8 cellular contexts compared by ENCODE assay signal in genomic region chr7:38932509-38933168, GRCh38. TPM values are rescaled to one million over a fixed set of nuclear protein-coding genes. Genes with fewer than 3 reads are reported as not detected.
DNase-seq lines count a peak whose midpoint lies in the region; ATAC-seq and TF ChIP-seq lines count a peak whose summit lies in the region.

No MANE protein-coding gene starts in this region.

- H3K27me3 Mint-ChIP-seq in activated naive CD4-positive, alpha-beta T cell treated with anti-CD3 and anti-CD28 coated beads, Interleukin-2, amount 10 ng/mL, durations not matched to agents 7 days and 5 days: peaks cover 4% of the 10 kb centered on the region

- H3K27ac Mint-ChIP-seq in activated naive CD4-positive, alpha-beta T cell treated with anti-CD3 and anti-CD28 coated beads, Interleukin-2, amount 10 ng/mL, durations not matched to agents 7 days and 5 days: no peak overlapping the region

- H3K27me3 ChIP-seq in Panc1 (ENCODE audit: control insufficient read depth, insufficient read depth, low read length): no peaks in the 10 kb centered on the region

- ATAC-seq in GM21381 (IDR thresholded peaks at IDR 0.05; ENCODE audit: unreplicated experiment) (peak; percentile 76), Panc1 (peak; percentile 82), left ventricle myocardium superior (no peak), sciatic nerve (no peak), HG02840 (IDR thresholded peaks at IDR 0.05; ENCODE audit: low FRiP score, unreplicated experiment) (no peak)

- peak; percentile 81 for TF ChIP-seq RAD21 in Ishikawa (IDR thresholded peaks at IDR 0.05; ENCODE audit: low read depth)

- no peaks in the 10 kb centered on the region for H3K9me3 ChIP-seq in Panc1 (ENCODE audit: control insufficient read depth, insufficient read depth, low read depth, low read length)

- no peaks in the 10 kb centered on the region for H3K36me3 Mint-ChIP-seq in activated naive CD4-positive, alpha-beta T cell treated with anti-CD3 and anti-CD28 coated beads, Interleukin-2, amount 10 ng/mL, durations not matched to agents 7 days and 5 days

- TF ChIP-seq EP300 in Ishikawa (IDR thresholded peaks at IDR 0.05; ENCODE audit: borderline replicate concordance): no peak

- H3K4me3 ChIP-seq in Panc1 (ENCODE audit: low read depth in 2 of 2, low read length in 2 of 2): no peak overlapping the region

- H3K27ac ChIP-seq in Panc1 (ENCODE audit: low read length): no peak overlapping the region

- H3K4me1 Mint-ChIP-seq in activated naive CD4-positive, alpha-beta T cell treated with anti-CD3 and anti-CD28 coated beads, Interleukin-2, amount 10 ng/mL, durations not matched to agents 7 days and 5 days: no peaks in the 10 kb centered on the region

- POLR2A ChIA-PET in Panc1 (lab: Charles Lee): interaction anchor here (0.5 kb wide), 1 partner anchor 35 kb away, joined by 8 read pairs; no protein-coding TSS in a partner anchor

- intact Hi-C loops in Panc1 (cut with micrococcal nuclease; ENCODE audit: unreplicated experiment): loop anchor here (1.0 to 2.0 kb wide), 2 partner anchors 136 to 533 kb away; no protein-coding TSS in a partner anchor
- intact Hi-C loops in left ventricle myocardium superior (cut with micrococcal nuclease): loop anchor here (5.0 kb wide), 1 partner anchor 535 kb away; no protein-coding TSS in a partner anchor
- intact Hi-C loops in sciatic nerve (cut with DNase I): no loop called here

- DNase-seq in DMS153 (lab: John Stamatoyannopoulos, UW) (peak; percentile 54), Panc1 (ENCODE audit: low read depth, low spot score) (peak; percentile 56), left ventricle myocardium superior (peak; percentile 74), sciatic nerve (ENCODE audit: low spot score) (peak; percentile 88)
- peak; percentile 68 for DNase-seq in activated naive CD4-positive, alpha-beta T cell treated with anti-CD3 and anti-CD28 coated beads, Interleukin-2, amount 10 ng/mL, durations not matched to agents 7 days and 5 days

- TF ChIP-seq CTCF in Panc1 (IDR thresholded peaks at IDR 0.05): peak; percentile 95

- BruUV-seq in Panc1 (replicated peaks; lab: Mats Ljungman, UMichigan): no TSS peak

- no peaks in the 10 kb centered on the region for H3K9me3 Mint-ChIP-seq in activated naive CD4-positive, alpha-beta T cell treated with anti-CD3 and anti-CD28 coated beads, Interleukin-2, amount 10 ng/mL, durations not matched to agents 7 days and 5 days

- no peaks in the 10 kb centered on the region for H3K36me3 ChIP-seq in Panc1 (ENCODE audit: control insufficient read depth, insufficient read depth, low read length)

- no peak overlapping the region for H3K4me3 Mint-ChIP-seq in activated naive CD4-positive, alpha-beta T cell treated with anti-CD3 and anti-CD28 coated beads, Interleukin-2, amount 10 ng/mL, durations not matched to agents 7 days and 5 days

- in situ Hi-C loops in Panc1 (cut with HindIII; ENCODE audit: low pct_unique_long_range_greater_than_20kb, low sequenced_read_pairs): no loop called here

- no peaks in the 10 kb centered on the region for H3K4me1 ChIP-seq in Panc1 (ENCODE audit: control insufficient read depth, insufficient read depth, low read length)

- CTCF ChIA-PET in Panc1 (lab: Charles Lee): no interaction called here
- CTCF ChIA-PET in activated naive CD4-positive, alpha-beta T cell treated with anti-CD3 and anti-CD28 coated beads, Interleukin-2, amount 10 ng/mL, durations not matched to agents 7 days and 5 days (lab: Charles Lee): interaction anchor here (0.6 to 0.8 kb wide), 3 partner anchors 9 to 425 kb away, joined by 3 read pairs; no protein-coding TSS in a partner anchor

TF ChIP-seq in Ishikawa, 13 proteins besides CTCF, POLR2A, EP300 and RAD21:
- TF ChIP-seq TEAD4 (IDR thresholded peaks at IDR 0.05): no peak
- TF ChIP-seq, protein P1, sequence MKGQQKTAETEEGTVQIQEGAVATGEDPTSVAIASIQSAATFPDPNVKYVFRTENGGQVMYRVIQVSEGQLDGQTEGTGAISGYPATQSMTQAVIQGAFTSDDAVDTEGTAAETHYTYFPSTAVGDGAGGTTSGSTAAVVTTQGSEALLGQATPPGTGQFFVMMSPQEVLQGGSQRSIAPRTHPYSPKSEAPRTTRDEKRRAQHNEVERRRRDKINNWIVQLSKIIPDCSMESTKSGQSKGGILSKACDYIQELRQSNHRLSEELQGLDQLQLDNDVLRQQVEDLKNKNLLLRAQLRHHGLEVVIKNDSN (IDR thresholded peaks at IDR 0.05): no peak
- no peak for TF ChIP-seq FOXM1 (IDR thresholded peaks at IDR 0.05; ENCODE audit: borderline replicate concordance, low read depth)
- TF ChIP-seq CREB1 (IDR thresholded peaks at IDR 0.05; ENCODE audit: low read depth): no peak

RNA-seq across cellular contexts. Expression of gene VPS41, which starts 23.6 kb away (rescaled TPM):
- 127 TPM for total RNA-seq in Panc1 (2021; ENCODE audit: unreplicated experiment)
- polyA plus RNA-seq in Panc1 (2012; ENCODE audit: insufficient read length): 46.9 TPM
- total RNA-seq in left ventricle myocardium superior: 33.7 TPM
- 91.5 TPM for total RNA-seq in sciatic nerve

RNA-seq across cellular contexts. Expression of gene POU6F2, which starts 45.1 kb away (rescaled TPM):
- total RNA-seq in Panc1 (2021; ENCODE audit: unreplicated experiment) (not detected), left ventricle myocardium superior (not detected), sciatic nerve (2.9 TPM)
- polyA plus RNA-seq in Panc1 (2012; ENCODE audit: insufficient read length): not detected

Comparison
In these comparisons a context has a peak if more than half of its experiments do, and no peak if none do; other contexts are left out.
1. ATAC-seq: peak in GM21381 (single experiment) and Panc1 (single experiment); none in left ventricle myocardium superior (single experiment), sciatic nerve (single experiment) and HG02840 (single experiment).
2. Peak in every context shown above with its lines, with median percentiles within 50 percentile points of each other: DNase-seq.